In genomic region chr11:122843281-122844150, GRCh38 we compare ENCODE assay signal across 9 cellular contexts. TPM values are rescaled to one million over a fixed set of nuclear protein-coding genes. Genes with fewer than 3 reads are reported as not detected.
DNase-seq lines count a peak whose midpoint lies in the region; ATAC-seq and TF ChIP-seq lines count a peak whose summit lies in the region.
"Had no signal": no experiment of that assay in that cellular context is flagged by ENCODE, and none has a peak within 500 bp of the region (broad histone marks: within the 10 kb centered on the region; RNA-seq: fewer than 3 reads in every experiment).

No MANE protein-coding gene starts in this region.

- H3K4me1 Mint-ChIP-seq in activated CD8-positive, alpha-beta T cell treated with anti-CD3 and anti-CD28 coated beads for 36 hours (ENCODE audit: low read depth), result peaks cover 69% of the 10 kb centered on the region

- TF ChIP-seq CTCF in activated CD8-positive, alpha-beta T cell treated with anti-CD3 and anti-CD28 coated beads for 36 hours (IDR thresholded peaks at IDR 0.05), result no peak
- TF ChIP-seq CTCF in GM10266 (IDR thresholded peaks at IDR 0.05; ENCODE audit: control insufficient read depth, insufficient read depth, low read depth, missing control alignments), result no peak

- H3K27me3 Mint-ChIP-seq in activated CD8-positive, alpha-beta T cell treated with anti-CD3 and anti-CD28 coated beads for 36 hours, result no peaks in the 10 kb centered on the region

- H3K36me3 Mint-ChIP-seq in activated CD8-positive, alpha-beta T cell treated with anti-CD3 and anti-CD28 coated beads for 36 hours (ENCODE audit: low read depth), result peaks cover 38% of the 10 kb centered on the region

- peak overlapping the region; percentile 76 for H3K4me3 Mint-ChIP-seq in activated CD8-positive, alpha-beta T cell treated with anti-CD3 and anti-CD28 coated beads for 36 hours
- H3K4me3 Mint-ChIP-seq: dendritic cell treated with granulocyte-macrophage colony-stimulating factor and Interleukin-4, amounts not matched to agents 40 ng/mL and 50 ng/mL, for 4 days had no signal

- DNase-seq in NOMO-1 treated with DMSO at 0.1 percent for 48 hours (lab: John Stamatoyannopoulos, UW; ENCODE audit: unreplicated experiment), result peak; percentile 29
- no peak for DNase-seq in NOMO-1 treated with dmso at 0.1 percent for 144 hours (lab: John Stamatoyannopoulos, UW; ENCODE audit: unreplicated experiment)
- DNase-seq in activated CD8-positive, alpha-beta T cell treated with anti-CD3 and anti-CD28 coated beads for 36 hours, result peak; percentile 86
- DNase-seq in stimulated activated CD4-positive, alpha-beta T cell treated with anti-CD3 and anti-CD28 coated beads, Interleukin-4, amount 100 ng/mL, for 24 hours, result peak; percentile 39
- DNase-seq in NCI-H524 treated with DMSO at 0.1 percent for 48 hours (lab: John Stamatoyannopoulos, UW), result no peak
- DNase-seq in glomerular visceral epithelial cell (ENCODE audit: extremely low spot score), result no peak
- DNase-seq in GM10266 (ENCODE audit: extremely low spot score), result no peak

- POLR2A ChIA-PET in activated CD8-positive, alpha-beta T cell treated with anti-CD3 and anti-CD28 coated beads for 36 hours (lab: Charles Lee), result interaction anchor here (0.8 to 2.2 kb wide), 4 partner anchors 10 to 168 kb away, joined by 3 to 21 read pairs (median 6); no protein-coding TSS in a partner anchor

- intact Hi-C loops in activated CD8-positive, alpha-beta T cell treated with anti-CD3 and anti-CD28 coated beads for 36 hours (cut with micrococcal nuclease), result loop anchor here (2.0 to 10.0 kb wide), 2 partner anchors 13 to 611 kb away; no protein-coding TSS in a partner anchor

- peak; percentile 64 for ATAC-seq in HG03159 (IDR thresholded peaks at IDR 0.05; ENCODE audit: unreplicated experiment)
- ATAC-seq in activated CD8-positive, alpha-beta T cell treated with anti-CD3 and anti-CD28 coated beads for 36 hours, result peak; percentile 67

- CTCF ChIA-PET in activated CD8-positive, alpha-beta T cell treated with anti-CD3 and anti-CD28 coated beads for 36 hours (lab: Charles Lee), result interaction anchor here (1.0 to 3.0 kb wide), 8 partner anchors 10 to 187 kb away, joined by 3 to 34 read pairs (median 3); no protein-coding TSS in a partner anchor

- H3K27ac Mint-ChIP-seq in activated CD8-positive, alpha-beta T cell treated with anti-CD3 and anti-CD28 coated beads for 36 hours, result peak overlapping the region; percentile 97
- H3K27ac Mint-ChIP-seq: dendritic cell treated with granulocyte-macrophage colony-stimulating factor and Interleukin-4, amounts not matched to agents 40 ng/mL and 50 ng/mL, for 4 days had no signal

- H3K9me3 Mint-ChIP-seq in activated CD8-positive, alpha-beta T cell treated with anti-CD3 and anti-CD28 coated beads for 36 hours, result no peaks in the 10 kb centered on the region
- H3K9me3 Mint-ChIP-seq: dendritic cell treated with granulocyte-macrophage colony-stimulating factor and Interleukin-4, amounts not matched to agents 40 ng/mL and 50 ng/mL, for 4 days had no signal

RNA-seq across cellular contexts. Expression of gene CRTAM, which starts 5.2 kb away (rescaled TPM):
- 10 to 100 TPM; 21.1 to 21.5 TPM for total RNA-seq in activated CD8-positive, alpha-beta T cell treated with anti-CD3 and anti-CD28 coated beads for 36 hours

RNA-seq across cellular contexts. Expression of gene JHY, which starts 39.0 kb away (rescaled TPM):
- 1 to 10 TPM; 1.3 to 1.8 TPM for total RNA-seq in activated CD8-positive, alpha-beta T cell treated with anti-CD3 and anti-CD28 coated beads for 36 hours

Comparison
In these comparisons a context has a peak if more than half of its experiments do, and no peak if none do; other contexts are left out.
1. DNase-seq: peak in NOMO-1 treated with DMSO at 0.1 percent for 48 hours (single experiment), activated CD8-positive, alpha-beta T cell treated with anti-CD3 and anti-CD28 coated beads for 36 hours (single experiment) and stimulated activated CD4-positive, alpha-beta T cell treated with anti-CD3 and anti-CD28 coated beads, Interleukin-4, amount 100 ng/mL, for 24 hours (single experiment); none in NOMO-1 treated with dmso at 0.1 percent for 144 hours (single experiment), NCI-H524 treated with DMSO at 0.1 percent for 48 hours (single experiment), glomerular visceral epithelial cell (single experiment) and GM10266 (single experiment).